In genomic region chr7:24965831-24966708, GRCh38 we compare ENCODE assay signal across 8 cellular contexts. TPM values are rescaled to one million over a fixed set of nuclear protein-coding genes. Genes with fewer than 3 reads are reported as not detected.
DNase-seq lines count a peak whose midpoint lies in the region; ATAC-seq and TF ChIP-seq lines count a peak whose summit lies in the region.

No MANE protein-coding gene starts in this region.

- no peaks in the 10 kb centered on the region for H3K36me3 ChIP-seq in PC-9 (ENCODE audit: low read depth)
- H3K36me3 ChIP-seq in colonic mucosa = no peaks in the 10 kb centered on the region

- H3K27ac ChIP-seq in PC-9 (peak overlapping the region; percentile 63), colonic mucosa (no peak overlapping the region)

- no peaks in the 10 kb centered on the region for H3K9me2 ChIP-seq in PC-9 (ENCODE audit: insufficient read depth)

- H2AFZ ChIP-seq in PC-9 = no peak overlapping the region

- intact Hi-C loops in Calu3 (cut with micrococcal nuclease; ENCODE audit: unreplicated experiment) = loop anchor here (5.0 kb wide), 1 partner anchor 126 kb away; no protein-coding TSS in a partner anchor
- intact Hi-C loops in PC-9 (cut with micrococcal nuclease; ENCODE audit: unreplicated experiment) = loop anchor here (1.0 kb wide), 1 partner anchor 60 kb away; no protein-coding TSS in a partner anchor
- intact Hi-C loops in colonic mucosa (cut with DNase I) = no loop called here
- intact Hi-C loops in lower leg skin (cut with DNase I; ENCODE audit: low total_unique reads) = no loop called here

- peak overlapping the region; percentile 10; the same call in 1 of the 2 replicates for H3K4me3 ChIP-seq in PC-9
- no peak overlapping the region for H3K4me3 ChIP-seq in colonic mucosa
- H3K4me3 ChIP-seq in lower leg skin (ENCODE audit: low read depth, poor library complexity, severe bottlenecking) = no peak overlapping the region

- H3K4me1 ChIP-seq in PC-9 (replicated peaks; ENCODE audit: insufficient read depth) = peaks cover 56% of the 10 kb centered on the region
- H3K4me1 ChIP-seq in colonic mucosa = peaks cover 9% of the 10 kb centered on the region

- peaks cover 80% of the 10 kb centered on the region for H3K4me1 Mint-ChIP-seq in Calu3 (ENCODE audit: low read depth, unreplicated experiment)

- CTCF ChIA-PET in Calu3 (lab: Charles Lee) = interaction anchor here (0.5 to 1.8 kb wide), 8 partner anchors 10 to 137 kb away, joined by 3 to 6 read pairs (median 4); no protein-coding TSS in a partner anchor
- CTCF ChIA-PET in PC-9 (lab: Charles Lee) = interaction anchor here (0.5 to 1.2 kb wide), 3 partner anchors 43 to 65 kb away, joined by 3 to 5 read pairs (median 3); no protein-coding TSS in a partner anchor

- H3K9me3 ChIP-seq in PC-9 (ENCODE audit: insufficient read depth, low read depth) (no peaks in the 10 kb centered on the region), colonic mucosa (no peaks in the 10 kb centered on the region)

- H3F3A ChIP-seq in PC-9 (ENCODE audit: insufficient read depth, low read depth) = peaks cover 39% of the 10 kb centered on the region

- peak overlapping the region; percentile 67 for H3K4me2 ChIP-seq in PC-9

- TF ChIP-seq CTCF in Calu3 (IDR thresholded peaks at IDR 0.05; ENCODE audit: unreplicated experiment) (no peak), PC-9 (conservative IDR thresholded peaks at IDR 0.05) (no peak), colonic mucosa (IDR thresholded peaks at IDR 0.05) (no peak), lower leg skin (IDR thresholded peaks at IDR 0.05) (no peak)

- DNase-seq in Calu3 = peak; percentile 81
- peak; percentile 39 for DNase-seq in GM19238 (ENCODE audit: insufficient read length, low spot score)
- DNase-seq in PC-9 = peak; percentile 72 to 95
- DNase-seq in colonic mucosa = peak; percentile 57
- peak; percentile 86 for DNase-seq in renal cortical epithelial cell (ENCODE audit: low read depth)
- DNase-seq in effector CD4-positive, alpha-beta T cell = no peak
- DNase-seq in lower leg skin (ENCODE audit: low spot score in 2 of 2) = no peak

- peak overlapping the region; percentile 98 for H3K27ac Mint-ChIP-seq in Calu3 (ENCODE audit: unreplicated experiment)

- TF ChIP-seq POLR2A in lower leg skin (IDR thresholded peaks at IDR 0.05) = no peak

- H3K79me2 ChIP-seq in PC-9 (ENCODE audit: low read depth) = peaks cover 93% of the 10 kb centered on the region

- H3K36me3 Mint-ChIP-seq in Calu3 (ENCODE audit: insufficient read depth, unreplicated experiment) = peaks cover 24% of the 10 kb centered on the region

- 32 to 53% methylated on average over 8 of the region's 8 CpGs for WGBS in lower leg skin, 2 donors

- no peaks in the 10 kb centered on the region for H4K20me1 ChIP-seq in PC-9 (ENCODE audit: insufficient read depth)

- H3K27me3 Mint-ChIP-seq in Calu3 (ENCODE audit: unreplicated experiment) = no peaks in the 10 kb centered on the region

- BruUV-seq in Calu3 (replicated peaks; lab: Mats Ljungman, UMichigan) (no TSS peak), PC-9 (replicated peaks; lab: Mats Ljungman, UMichigan) (no TSS peak)

- ATAC-seq in HG03103 (IDR thresholded peaks at IDR 0.05; ENCODE audit: low read depth, unreplicated experiment) = peak; percentile 83

- no peak overlapping the region for H3K9ac ChIP-seq in colonic mucosa (ENCODE audit: low read depth in 2 of 2, low read length in 2 of 2)

- H3K27me3 ChIP-seq in PC-9 (ENCODE audit: insufficient read depth, low read depth) (no peaks in the 10 kb centered on the region), colonic mucosa (no peaks in the 10 kb centered on the region)

- H3K9me3 Mint-ChIP-seq in Calu3 (ENCODE audit: low read depth, unreplicated experiment) = no peaks in the 10 kb centered on the region

- POLR2A ChIA-PET in PC-9 (lab: Charles Lee; ENCODE audit: unreplicated experiment) = interaction anchor here (0.5 to 0.6 kb wide), 3 partner anchors 13 to 140 kb away, joined by 3 to 10 read pairs (median 4); no protein-coding TSS in a partner anchor

- peak overlapping the region; percentile 65 for H3K4me3 Mint-ChIP-seq in Calu3 (ENCODE audit: low read depth, unreplicated experiment)

RNA-seq across cellular contexts. Expression of gene OSBPL3, which starts 13.9 kb away (rescaled TPM):
- total RNA-seq in Calu3 (2022) (124 and 136 TPM in 2 replicates), PC-9 (2021) (87.6 and 88.4 TPM in 2 replicates), colonic mucosa (10 to 100 TPM in 1 of 2 donors, 1 to 10 TPM in 1; 9.0 to 14.8 TPM), renal cortical epithelial cell (42.7 and 43.8 TPM in 2 replicates), lower leg skin (10 to 100 TPM; 21.9 to 40.3 (median 23.7) TPM)

Comparison
In these comparisons a context has a peak if more than half of its experiments do, and no peak if none do; other contexts are left out.
1. DNase-seq: peak in Calu3 (single experiment), GM19238 (single experiment), PC-9 (2 of 2), colonic mucosa (single experiment) and renal cortical epithelial cell (single experiment); none in effector CD4-positive, alpha-beta T cell (single experiment) and lower leg skin (0 of 2).
2. intact Hi-C loops: an anchor here in Calu3 (5.0 kb wide) and PC-9 (1.0 kb wide); none called in colonic mucosa and lower leg skin.